12 cellular contexts compared by ENCODE assay signal in the genomic region with DNA sequence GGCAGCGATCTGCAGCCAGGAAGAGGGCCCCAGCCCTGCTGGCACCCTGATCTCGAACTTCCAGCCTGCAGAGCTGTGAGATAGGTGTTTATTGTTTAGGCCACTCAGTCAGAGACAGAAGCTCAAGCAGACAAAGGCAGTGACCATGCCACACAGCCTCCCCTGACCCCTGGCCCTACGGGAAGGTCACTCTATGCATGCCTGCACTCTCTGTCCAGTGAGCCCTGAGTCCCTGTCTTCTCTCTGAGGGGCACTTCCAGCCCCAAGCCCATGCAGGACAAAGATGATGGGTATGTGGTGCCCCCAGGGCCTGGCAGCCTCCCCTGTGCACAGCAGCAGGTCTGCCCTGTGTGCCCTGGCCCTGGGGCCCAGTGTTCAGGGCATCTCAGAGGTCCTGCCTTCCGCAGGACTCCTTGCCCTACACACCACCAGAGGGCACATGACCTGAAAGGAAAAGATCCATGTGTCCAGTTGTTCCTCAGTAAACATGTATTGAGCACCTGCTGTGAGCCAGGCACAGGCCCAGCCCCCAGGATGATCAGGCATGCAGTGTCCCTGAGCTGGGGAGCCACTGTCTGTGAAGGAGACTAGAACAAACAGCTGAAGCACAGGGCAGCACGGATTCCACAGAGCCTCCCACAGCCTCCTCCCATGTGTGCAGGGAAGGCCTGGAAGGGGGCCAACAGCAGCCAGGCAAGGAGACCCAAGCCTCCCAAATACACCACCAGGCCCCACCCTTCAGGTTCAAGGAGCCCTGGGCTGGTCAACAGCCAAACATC.
A peak's percentile ranks its signal among the peaks of the same experiment; 100 is the strongest.
DNase-seq lines count a peak whose midpoint lies in the region; ATAC-seq and TF ChIP-seq lines count a peak whose summit lies in the region.
"Had no signal": no experiment of that assay in that cellular context is flagged by ENCODE, and none has a peak within 500 bp of the region (broad histone marks: within the 10 kb centered on the region; RNA-seq: fewer than 3 reads in every experiment).

No MANE protein-coding gene starts in this region.

- no peaks in the 10 kb centered on the region for H3K27me3 ChIP-seq in ascending aorta

- DNase-seq in COLO668 (lab: John Stamatoyannopoulos, UW; ENCODE audit: unreplicated experiment) (peak; percentile 32), HK-2 (ENCODE audit: unreplicated experiment) (peak; percentile 10), astrocyte of the spinal cord (ENCODE audit: low read depth, low spot score) (no peak), lung microvascular endothelial cell (ENCODE audit: low read depth in 2 of 2) (peak; percentile 2 to 7), HPDE6-E6E7 (ENCODE audit: extremely low spot score) (no peak), ascending aorta (ENCODE audit: low spot score in 2 of 2) (no peak)
- DNase-seq in activated CD4-positive, alpha-beta T cell treated with anti-CD3 and anti-CD28 coated beads for 1 hour = no peak
- DNase-seq: NCI-H187 treated with DMSO at 0.1 percent for 48 hours, psoas muscle, T1000 had no signal

- no peaks in the 10 kb centered on the region for H3K4me1 ChIP-seq in ascending aorta
- H3K4me1 ChIP-seq: psoas muscle had no signal

- no peak for ATAC-seq in HG02852 (IDR thresholded peaks at IDR 0.05; ENCODE audit: unreplicated experiment)
- ATAC-seq: activated naive CD4-positive, alpha-beta T cell treated with anti-CD3 and anti-CD28 coated beads, Interleukin-2, amount 50 U/mL, for 72 hours had no signal

- no peak overlapping the region for H3K27ac ChIP-seq in ascending aorta
- H3K27ac ChIP-seq: psoas muscle had no signal

- intact Hi-C loops in ascending aorta (cut with DNase I) = no loop called here

- H3K4me3 ChIP-seq in astrocyte of the spinal cord (ENCODE audit: low read depth, low read length) (no peak overlapping the region), ascending aorta (no peak overlapping the region)
- H3K4me3 ChIP-seq: psoas muscle had no signal

- H3K9me3 ChIP-seq in ascending aorta = no peaks in the 10 kb centered on the region
- H3K9me3 ChIP-seq: psoas muscle had no signal

- H3K36me3 ChIP-seq in ascending aorta = no peaks in the 10 kb centered on the region

- in situ Hi-C loops in astrocyte of the spinal cord (cut with HindIII; ENCODE audit: low sequenced_read_pairs) = no loop called here

- TF ChIP-seq CTCF in astrocyte of the spinal cord (IDR thresholded peaks at IDR 0.05; ENCODE audit: low read depth, low read length) (peak; percentile 25), ascending aorta (IDR thresholded peaks at IDR 0.05) (no peak)

Comparison
In these comparisons a context has a peak if more than half of its experiments do, and no peak if none do; other contexts are left out.
1. DNase-seq: peak in COLO668 (single experiment), HK-2 (single experiment) and lung microvascular endothelial cell (2 of 2); none in astrocyte of the spinal cord (single experiment), HPDE6-E6E7 (single experiment), ascending aorta (0 of 2) and activated CD4-positive, alpha-beta T cell treated with anti-CD3 and anti-CD28 coated beads for 1 hour (single experiment).